ENCODE assay signal across 12 cellular contexts in the genomic region with DNA sequence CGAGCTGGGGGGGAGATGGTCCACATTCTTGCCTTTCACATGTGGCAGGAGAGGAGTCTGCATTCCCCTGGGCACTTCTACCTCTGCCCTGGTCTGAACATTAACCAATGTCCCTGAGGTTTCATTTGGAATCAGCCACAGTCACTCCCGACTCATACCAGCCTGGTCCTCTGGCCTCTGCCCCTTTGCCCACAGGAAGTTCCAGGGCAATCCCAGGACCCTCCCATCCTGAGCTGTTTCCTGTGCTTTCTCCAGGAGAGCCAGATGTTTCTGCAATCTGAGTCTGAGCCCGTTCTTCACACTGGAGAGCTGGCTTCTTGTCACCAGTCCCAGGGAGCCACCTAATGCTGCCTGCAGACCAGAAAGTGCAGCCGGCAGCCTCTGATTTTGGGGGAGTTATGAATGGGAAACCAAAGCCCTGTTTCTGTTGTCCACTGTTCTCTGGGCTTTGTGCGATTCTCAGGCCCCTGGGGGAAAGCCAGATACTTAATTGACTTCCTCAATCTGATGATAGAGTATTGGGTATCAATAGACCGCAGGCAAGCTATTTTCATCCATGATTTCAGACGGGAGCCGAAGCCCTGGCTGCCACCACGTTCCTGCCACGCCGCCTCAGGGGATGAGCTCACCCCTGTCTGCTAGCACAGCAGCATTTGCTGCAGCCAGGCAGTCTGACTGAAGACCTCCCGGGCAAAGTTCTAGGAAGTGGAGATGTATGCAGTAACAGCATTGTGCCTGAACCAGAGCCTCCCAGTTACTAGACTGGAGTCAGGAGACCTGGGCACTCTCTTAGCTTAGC.
DNase-seq lines count a peak whose midpoint lies in the region; TF ChIP-seq lines count a peak whose summit lies in the region.
"Had no signal": no experiment of that assay in that cellular context is flagged by ENCODE, and none has a peak within 500 bp of the region (broad histone marks: within the 10 kb centered on the region; RNA-seq: fewer than 3 reads in every experiment).

No MANE protein-coding gene starts in this region.

- DNase-seq in GM03348 (ENCODE audit: low spot score), result peak; percentile 91
- DNase-seq in NOMO-1 treated with DMSO at 0.1 percent for 48 hours (lab: John Stamatoyannopoulos, UW; ENCODE audit: unreplicated experiment), result peak; percentile 75
- DNase-seq in epithelial cell of esophagus (ENCODE audit: low read depth), result peak; percentile 42
- DNase-seq in retina, result peak; percentile 40
- DNase-seq in NCI-H774 (lab: John Stamatoyannopoulos, UW), result no peak
- no peak for DNase-seq in KG1 (lab: John Stamatoyannopoulos, UW)
- no peak for DNase-seq in putamen (ENCODE audit: low spot score)
- DNase-seq: activated CD4-positive, alpha-beta memory T cell treated with anti-CD3 and anti-CD28 coated beads for 36 hours; body of pancreas; endodermal cell; NCI-H1105 treated with DMSO at 0.1 percent for 48 hours had no signal

- no peak for TF ChIP-seq CTCF in epithelial cell of esophagus (IDR thresholded peaks at IDR 0.05; ENCODE audit: insufficient read depth, low read depth, low read length, missing control alignments)

- no peak overlapping the region for H3K4me3 ChIP-seq in epithelial cell of esophagus (ENCODE audit: low read length)
- H3K4me3 ChIP-seq: body of pancreas, smooth muscle cell had no signal

Comparison
In these comparisons a context has a peak if more than half of its experiments do, and no peak if none do; other contexts are left out.
1. DNase-seq: peak in GM03348 (single experiment), NOMO-1 treated with DMSO at 0.1 percent for 48 hours (single experiment), epithelial cell of esophagus (single experiment) and retina (single experiment); none in NCI-H774 (single experiment), KG1 (single experiment) and putamen (single experiment).